7 cellular contexts compared by ENCODE assay signal in genomic region chr6:49366539-49366938, GRCh38.
"Had no signal": no experiment of that assay in that cellular context is flagged by ENCODE, and none has a peak within 500 bp of the region (broad histone marks: within the 10 kb centered on the region; RNA-seq: fewer than 3 reads in every experiment).

No MANE protein-coding gene starts in this region.

- H3K4me3 ChIP-seq: GM23248, HAP-1 had no signal

- H3K36me3 ChIP-seq: HAP-1 had no signal

- H3K9me3 ChIP-seq: HAP-1 had no signal

- H3K27ac ChIP-seq: GM23248 had no signal

- DNase-seq: GM23248, GOT3, H7, IMR-90 had no signal

- ATAC-seq: HCT116 had no signal

- FAIRE-seq: HTR-8/SVneo had no signal

- H3K9ac ChIP-seq: GM23248 had no signal

- H2AFZ ChIP-seq: GM23248 had no signal

- H3K4me1 ChIP-seq: HAP-1 had no signal
